21 cellular contexts compared by ENCODE assay signal in the genomic region with DNA sequence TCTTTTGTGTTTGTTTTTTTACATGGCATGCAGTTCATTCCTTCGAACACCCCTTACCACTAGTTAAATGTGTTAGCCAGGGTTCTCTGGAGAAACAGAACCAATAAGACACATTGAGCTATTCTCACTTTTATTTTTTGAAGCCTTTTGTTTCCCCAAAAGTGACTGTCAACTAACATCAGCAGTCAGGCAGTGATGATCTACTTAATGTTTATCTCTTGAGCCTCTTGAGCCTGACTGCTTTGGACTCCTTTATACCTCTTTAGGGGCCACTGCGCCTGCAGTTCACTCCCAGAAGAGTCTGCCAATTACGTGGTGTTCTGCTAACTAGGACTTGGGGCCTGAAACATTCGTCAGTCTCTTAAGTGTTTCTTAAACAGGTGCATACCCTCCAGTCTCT.
"Had no signal": no experiment of that assay in that cellular context is flagged by ENCODE, and none has a peak within 500 bp of the region (broad histone marks: within the 10 kb centered on the region; RNA-seq: fewer than 3 reads in every experiment).

No MANE protein-coding gene starts in this region.

- DNase-seq: IMR-90, Karpas-422, KG1, MG63, NCI-H1092, NCI-H1105 treated with DMSO at 0.1 percent for 48 hours, NCI-H1930, NCI-H2081, NCI-H2107, NCI-H2171 treated with DMSO at 0.1 percent for 48 hours, NCI-H345, NCI-H446 treated with DMSO at 0.1 percent for 48 hours, NCI-H510A treated with DMSO at 0.1 percent for 48 hours, NCI-H526, Right ventricle myocardium superior, RPMI8226, SIG-M5, SW 1271, T-helper 1 cell, T-helper 17 cell had no signal

- ATAC-seq: HepG2, T-helper 17 cell had no signal
